14 cellular contexts compared by ENCODE assay signal in the genomic region with DNA sequence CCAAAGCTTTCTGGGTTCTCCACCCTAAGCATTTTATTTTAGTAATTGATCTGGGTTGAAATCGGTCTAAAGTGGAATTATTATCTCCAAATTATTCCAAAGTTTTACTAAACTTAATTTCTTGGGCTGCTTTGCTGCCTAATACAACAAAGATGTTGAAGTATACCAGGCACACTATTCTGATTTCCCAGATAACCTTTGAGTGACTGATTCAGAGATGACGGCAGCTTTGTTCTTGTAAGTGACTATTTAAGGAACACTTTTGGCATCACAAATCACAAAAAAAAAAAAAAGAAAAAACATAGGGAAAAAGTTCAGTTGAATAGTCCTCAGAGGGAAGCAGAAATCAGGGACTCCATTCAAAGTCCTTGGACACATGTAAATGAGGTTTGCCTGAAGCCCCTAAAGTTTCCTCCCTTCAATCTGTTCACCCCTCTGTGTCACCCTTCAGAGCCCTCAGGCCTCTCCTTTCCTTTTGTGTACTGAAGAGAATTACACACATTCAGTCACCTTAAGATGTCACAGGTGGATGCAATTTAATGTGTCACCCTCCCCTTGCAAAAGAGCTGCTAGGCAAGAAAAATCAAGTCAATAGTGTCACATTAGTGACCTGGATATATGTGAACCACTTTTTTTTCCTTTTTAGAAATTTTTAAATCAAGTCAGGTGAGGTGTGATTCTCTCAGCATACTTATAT.
DNase-seq lines count a peak whose midpoint lies in the region; ATAC-seq and TF ChIP-seq lines count a peak whose summit lies in the region.
"Had no signal": no experiment of that assay in that cellular context is flagged by ENCODE, and none has a peak within 500 bp of the region (broad histone marks: within the 10 kb centered on the region; RNA-seq: fewer than 3 reads in every experiment).

No MANE protein-coding gene starts in this region.

- H3K27ac ChIP-seq in ascending aorta: peak overlapping the region; percentile 17 to 76
- H3K27ac ChIP-seq in mesenchymal stem cell (ENCODE audit: low read length, poor library complexity, severe bottlenecking): no peak overlapping the region
- H3K27ac ChIP-seq: esophagus muscularis mucosa, left ventricle myocardium inferior, SJSA1 had no signal

- no peaks in the 10 kb centered on the region for H3K36me3 ChIP-seq in ascending aorta
- H3K36me3 ChIP-seq in mesenchymal stem cell (ENCODE audit: control insufficient read depth in 1 of 2, insufficient read depth in 2 of 2, low read depth in 1 of 2, low read length in 2 of 2): no peaks in the 10 kb centered on the region
- H3K36me3 ChIP-seq: esophagus muscularis mucosa, left ventricle myocardium inferior, SJSA1 had no signal

- H3K4ac ChIP-seq in mesenchymal stem cell (ENCODE audit: low read depth in 1 of 2, low read length in 2 of 2): no peak overlapping the region

- H2BK120ac ChIP-seq in mesenchymal stem cell (ENCODE audit: low read depth, low read length): no peak overlapping the region

- H2BK15ac ChIP-seq in mesenchymal stem cell (ENCODE audit: low read depth, poor library complexity, severe bottlenecking): no peak overlapping the region

- H3K27me3 ChIP-seq in ascending aorta (no peaks in the 10 kb centered on the region), mesenchymal stem cell (ENCODE audit: control insufficient read depth in 1 of 2, insufficient read depth in 1 of 2, low read length in 2 of 2) (no peaks in the 10 kb centered on the region)
- H3K27me3 ChIP-seq: esophagus muscularis mucosa, SJSA1 had no signal

- no peak overlapping the region for H2AK5ac ChIP-seq in mesenchymal stem cell (ENCODE audit: low read length, severe bottlenecking)

- WGBS in mesenchymal stem cell: no CpG with 5 or more reads among the region's 2 CpGs

- no peak for TF ChIP-seq CTCF in ascending aorta (IDR thresholded peaks at IDR 0.05)

- H4K91ac ChIP-seq in mesenchymal stem cell (ENCODE audit: low read length): no peak overlapping the region

- H3K9me3 ChIP-seq in ascending aorta (no peaks in the 10 kb centered on the region), mesenchymal stem cell (ENCODE audit: control insufficient read depth, low read length) (no peaks in the 10 kb centered on the region)
- H3K9me3 ChIP-seq: esophagus muscularis mucosa, left ventricle myocardium inferior, SJSA1 had no signal

- H3K27ac Mint-ChIP-seq in activated T-cell treated with anti-CD3 and anti-CD28 coated beads, Interleukin-2, amount 50 U/mL, for 24 hours: peak overlapping the region; percentile 100

- H3K23ac ChIP-seq in mesenchymal stem cell (ENCODE audit: low read length in 2 of 2): no peak overlapping the region

- no peak overlapping the region for H2AFZ ChIP-seq in mesenchymal stem cell (ENCODE audit: low read depth, low read length)

- no peaks in the 10 kb centered on the region for H3K27me3 Mint-ChIP-seq in activated T-cell treated with anti-CD3 and anti-CD28 coated beads, Interleukin-2, amount 50 U/mL, for 24 hours
- peaks cover 2% of the 10 kb centered on the region for H3K27me3 Mint-ChIP-seq in activated T-cell treated with anti-CD3 and anti-CD28 coated beads, Interleukin-2, amount 50 U/mL, for 4 hours (ENCODE audit: low read depth)

- H3K9ac ChIP-seq in mesenchymal stem cell (ENCODE audit: low read length): no peak overlapping the region

- no peak overlapping the region for H4K8ac ChIP-seq in mesenchymal stem cell (ENCODE audit: low read length)

- H3K18ac ChIP-seq in mesenchymal stem cell (ENCODE audit: low read depth in 1 of 2, low read length in 2 of 2): no peak overlapping the region

- H2BK12ac ChIP-seq in mesenchymal stem cell (ENCODE audit: low read length in 2 of 2): no peak overlapping the region

- H3K4me2 ChIP-seq in mesenchymal stem cell (ENCODE audit: low read length, poor library complexity, severe bottlenecking): no peak overlapping the region

- H3K4me1 Mint-ChIP-seq in activated T-cell treated with anti-CD3 and anti-CD28 coated beads, Interleukin-2, amount 50 U/mL, for 24 hours (ENCODE audit: low read depth): peaks cover 75% of the 10 kb centered on the region
- H3K4me1 Mint-ChIP-seq in activated T-cell treated with anti-CD3 and anti-CD28 coated beads, Interleukin-2, amount 50 U/mL, for 4 hours (ENCODE audit: low read depth): peaks cover 61% of the 10 kb centered on the region

- H3K4me3 ChIP-seq in ascending aorta (peak overlapping the region in 1 of 2 donors; percentile 5), mesenchymal stem cell (ENCODE audit: insufficient read depth in 1 of 2, low read depth in 1 of 2, low read length in 2 of 2) (no peak overlapping the region)
- H3K4me3 ChIP-seq: esophagus muscularis mucosa, left ventricle myocardium inferior, SJSA1 had no signal

- no peaks in the 10 kb centered on the region for H3K79me1 ChIP-seq in mesenchymal stem cell (replicated peaks; ENCODE audit: low read length, poor library complexity, severe bottlenecking)

- intact Hi-C loops in ascending aorta (cut with DNase I): loop anchor here (5.0 kb wide), 3 partner anchors 45 to 150 kb away; no protein-coding TSS in a partner anchor

- H2BK5ac ChIP-seq in mesenchymal stem cell (ENCODE audit: low read depth, low read length, poor library complexity, severe bottlenecking): no peak overlapping the region

- ATAC-seq in activated T-cell treated with anti-CD3 and anti-CD28 coated beads, Interleukin-2, amount 50 U/mL, for 4 hours: no peak
- no peak for ATAC-seq in HG02798 (IDR thresholded peaks at IDR 0.05; ENCODE audit: poor library complexity, unreplicated experiment)
- no peak for ATAC-seq in HG03196 (IDR thresholded peaks at IDR 0.05; ENCODE audit: unreplicated experiment)
- ATAC-seq in HG03045 (IDR thresholded peaks at IDR 0.05; ENCODE audit: unreplicated experiment): no peak

- peaks cover 8% of the 10 kb centered on the region for H3K9me3 Mint-ChIP-seq in activated T-cell treated with anti-CD3 and anti-CD28 coated beads, Interleukin-2, amount 50 U/mL, for 24 hours
- H3K9me3 Mint-ChIP-seq in activated T-cell treated with anti-CD3 and anti-CD28 coated beads, Interleukin-2, amount 50 U/mL, for 4 hours: peaks cover 8% of the 10 kb centered on the region

- peaks cover 0 to 7% of the 10 kb centered on the region in 2 donors for H3K4me1 ChIP-seq in ascending aorta
- no peaks in the 10 kb centered on the region for H3K4me1 ChIP-seq in mesenchymal stem cell (ENCODE audit: control insufficient read depth, insufficient read depth, low read depth, low read length)
- H3K4me1 ChIP-seq: esophagus muscularis mucosa, left ventricle myocardium inferior, SJSA1 had no signal

- H3K36me3 Mint-ChIP-seq in activated T-cell treated with anti-CD3 and anti-CD28 coated beads, Interleukin-2, amount 50 U/mL, for 24 hours (ENCODE audit: low read depth): peaks cover 35% of the 10 kb centered on the region
- peaks cover 6% of the 10 kb centered on the region for H3K36me3 Mint-ChIP-seq in activated T-cell treated with anti-CD3 and anti-CD28 coated beads, Interleukin-2, amount 50 U/mL, for 4 hours (ENCODE audit: insufficient read depth)

- DNase-seq in activated T-cell treated with anti-CD3 and anti-CD28 coated beads, Interleukin-2, amount 50 U/mL, for 24 hours: no peak
- no peak for DNase-seq in activated T-cell treated with anti-CD3 and anti-CD28 coated beads, Interleukin-2, amount 50 U/mL, for 4 hours
- DNase-seq in NCI-H69 (lab: John Stamatoyannopoulos, UW) (peak; percentile 61), ascending aorta (ENCODE audit: low spot score in 2 of 2) (no peak), mesenchymal stem cell (peak; percentile 38)
- DNase-seq: anterior cingulate cortex, left ventricle myocardium inferior, NCI-H1930, NCI-H510A had no signal

- no peak overlapping the region for H3K14ac ChIP-seq in mesenchymal stem cell (ENCODE audit: low read length in 2 of 2)

- H3K4me3 Mint-ChIP-seq in activated T-cell treated with anti-CD3 and anti-CD28 coated beads, Interleukin-2, amount 50 U/mL, for 24 hours: peak overlapping the region; percentile 18
- H3K4me3 Mint-ChIP-seq in activated T-cell treated with anti-CD3 and anti-CD28 coated beads, Interleukin-2, amount 50 U/mL, for 4 hours: no peak overlapping the region

Comparison
In these comparisons a context has a peak if more than half of its experiments do, and no peak if none do; other contexts are left out.
1. DNase-seq: peak in NCI-H69 (single experiment) and mesenchymal stem cell (single experiment); none in activated T-cell treated with anti-CD3 and anti-CD28 coated beads, Interleukin-2, amount 50 U/mL, for 24 hours (single experiment), activated T-cell treated with anti-CD3 and anti-CD28 coated beads, Interleukin-2, amount 50 U/mL, for 4 hours (single experiment) and ascending aorta (0 of 2).